Comparison of ENCODE assay signal across 6 cellular contexts in genomic region chr16:30996324-30996999, GRCh38. TPM values are rescaled to one million over a fixed set of nuclear protein-coding genes. Genes with fewer than 3 reads are reported as not detected.
DNase-seq lines count a peak whose midpoint lies in the region; ATAC-seq and TF ChIP-seq lines count a peak whose summit lies in the region.

No MANE protein-coding gene starts in this region.

- DNase-seq in GM12865 (ENCODE audit: low read depth) (peak; percentile 49), memory B cell (ENCODE audit: low spot score in 2 of 2) (no peak), NCI-H128 (lab: John Stamatoyannopoulos, UW; ENCODE audit: unreplicated experiment) (no peak), H4 (ENCODE audit: low spot score) (no peak)
- DNase-seq in activated CD8-positive, alpha-beta T cell treated with anti-CD3 and anti-CD28 coated beads for 36 hours = no peak

- CTCF ChIA-PET in activated CD8-positive, alpha-beta T cell treated with anti-CD3 and anti-CD28 coated beads for 36 hours (lab: Charles Lee) = interaction anchor here (1.0 to 1.3 kb wide), 4 partner anchors 12 to 152 kb away, joined by 4 to 6 read pairs (median 4); partner anchors contain the start of gene HSD3B7

- no peak for ATAC-seq in activated CD8-positive, alpha-beta T cell treated with anti-CD3 and anti-CD28 coated beads for 36 hours
- ATAC-seq in memory B cell (ENCODE audit: low read depth) (no peak), GM19452 (IDR thresholded peaks at IDR 0.05; ENCODE audit: unreplicated experiment) (no peak)

- intact Hi-C loops in activated CD8-positive, alpha-beta T cell treated with anti-CD3 and anti-CD28 coated beads for 36 hours (cut with micrococcal nuclease) = no loop called here

- H3K9me3 Mint-ChIP-seq in activated CD8-positive, alpha-beta T cell treated with anti-CD3 and anti-CD28 coated beads for 36 hours = no peaks in the 10 kb centered on the region
- no peaks in the 10 kb centered on the region for H3K9me3 Mint-ChIP-seq in memory B cell

- H3K4me1 Mint-ChIP-seq in activated CD8-positive, alpha-beta T cell treated with anti-CD3 and anti-CD28 coated beads for 36 hours (ENCODE audit: low read depth) = peaks cover 13% of the 10 kb centered on the region
- H3K4me1 Mint-ChIP-seq in memory B cell = peaks cover 14% of the 10 kb centered on the region

- H3K27ac Mint-ChIP-seq in activated CD8-positive, alpha-beta T cell treated with anti-CD3 and anti-CD28 coated beads for 36 hours = peak overlapping the region; percentile 39
- H3K27ac Mint-ChIP-seq in memory B cell = peak overlapping the region; percentile 96

- H3K4me3 ChIP-seq in GM12865 (ENCODE audit: low read depth, low read length) = peak overlapping the region; percentile 88

- no peaks in the 10 kb centered on the region for H3K36me3 Mint-ChIP-seq in activated CD8-positive, alpha-beta T cell treated with anti-CD3 and anti-CD28 coated beads for 36 hours (ENCODE audit: low read depth)
- H3K36me3 Mint-ChIP-seq in memory B cell = no peaks in the 10 kb centered on the region

- no peaks in the 10 kb centered on the region for H3K27me3 Mint-ChIP-seq in activated CD8-positive, alpha-beta T cell treated with anti-CD3 and anti-CD28 coated beads for 36 hours
- peaks cover 1% of the 10 kb centered on the region for H3K27me3 Mint-ChIP-seq in memory B cell

- POLR2A ChIA-PET in activated CD8-positive, alpha-beta T cell treated with anti-CD3 and anti-CD28 coated beads for 36 hours (lab: Charles Lee) = interaction anchor here (1.0 to 1.4 kb wide), 3 partner anchors 12 to 78 kb away, joined by 3 to 5 read pairs (median 5); partner anchors contain the start of genes ZNF646 and ZNF668

- no peak for TF ChIP-seq CTCF in GM12865 (IDR thresholded peaks at IDR 0.05; ENCODE audit: insufficient read depth, low read depth, low read length, missing control alignments)
- TF ChIP-seq CTCF in activated CD8-positive, alpha-beta T cell treated with anti-CD3 and anti-CD28 coated beads for 36 hours (IDR thresholded peaks at IDR 0.05) = no peak

- H3K4me3 Mint-ChIP-seq in activated CD8-positive, alpha-beta T cell treated with anti-CD3 and anti-CD28 coated beads for 36 hours = peak overlapping the region; percentile 78
- H3K4me3 Mint-ChIP-seq in memory B cell = peak overlapping the region; percentile 98

RNA-seq across cellular contexts. Expression of gene HSD3B7, which starts 11.5 kb away (rescaled TPM):
- total RNA-seq in activated CD8-positive, alpha-beta T cell treated with anti-CD3 and anti-CD28 coated beads for 36 hours = 1 to 10 TPM in 1 of 2 experiments, under 1 TPM in 1; 0.45 to 1.3 TPM
- 0.68 and 1.0 TPM in 2 replicates for total RNA-seq in H4 (2014; rRNA removed; shearing (Covaris generic))

RNA-seq across cellular contexts. Expression of gene STX1B, which starts 14.0 kb away (rescaled TPM):
- total RNA-seq in activated CD8-positive, alpha-beta T cell treated with anti-CD3 and anti-CD28 coated beads for 36 hours = 1 to 10 TPM; 1.1 to 1.8 TPM
- total RNA-seq in H4 (2014; rRNA removed; shearing (Covaris generic)) = 0.04 TPM in 1 of 2 replicates, not detected in the other

RNA-seq across cellular contexts. Expression of gene STX4, which starts 36.9 kb away (rescaled TPM):
- total RNA-seq in activated CD8-positive, alpha-beta T cell treated with anti-CD3 and anti-CD28 coated beads for 36 hours = 10 to 100 TPM; 25.2 to 27.7 TPM
- 10.5 and 15.7 TPM in 2 replicates for total RNA-seq in H4 (2014; rRNA removed; shearing (Covaris generic))

RNA-seq across cellular contexts. Expression of gene SETD1A, which starts 38.9 kb away (rescaled TPM):
- total RNA-seq in activated CD8-positive, alpha-beta T cell treated with anti-CD3 and anti-CD28 coated beads for 36 hours = 10 to 100 TPM; 18.0 to 19.2 TPM
- 1.4 and 1.7 TPM in 2 replicates for total RNA-seq in H4 (2014; rRNA removed; shearing (Covaris generic))

RNA-seq across cellular contexts. Expression of gene ORAI3, which starts 47.6 kb away (rescaled TPM):
- 10 to 100 TPM in 1 of 2 experiments, 1 to 10 TPM in 1; 7.6 to 10.9 TPM for total RNA-seq in activated CD8-positive, alpha-beta T cell treated with anti-CD3 and anti-CD28 coated beads for 36 hours
- total RNA-seq in H4 (2014; rRNA removed; shearing (Covaris generic)) = 30.5 and 43.8 TPM in 2 replicates
